1 cellular context compared by ENCODE assay signal in the genomic region with DNA sequence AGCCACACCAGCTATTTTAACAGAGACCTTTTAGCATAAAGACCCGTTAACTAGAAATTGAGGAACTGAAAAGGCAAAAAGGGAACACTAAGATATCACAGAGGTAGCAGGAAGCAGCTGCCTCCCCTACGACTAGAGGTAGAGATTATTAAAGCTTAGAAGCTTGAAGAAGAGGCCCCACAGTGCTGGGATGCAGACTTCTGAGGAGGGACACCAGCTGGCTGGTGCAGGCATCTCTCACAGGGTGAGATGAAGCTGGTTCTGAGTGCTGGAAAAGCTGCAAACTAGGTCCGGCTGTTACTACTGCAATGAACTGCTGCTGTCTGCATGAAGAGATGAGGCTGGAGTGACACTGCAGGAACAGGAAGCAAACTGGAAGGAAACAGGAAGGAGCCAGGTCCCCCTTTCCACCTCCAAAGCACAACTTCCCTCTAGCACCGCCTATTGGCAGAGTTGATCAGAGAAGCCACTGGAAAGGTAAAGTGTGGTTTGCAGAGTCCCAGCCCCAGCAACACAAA.
TF ChIP-seq lines count a peak whose summit lies in the region.

No MANE protein-coding gene starts in this region.

TF ChIP-seq in GM12878, 131 proteins besides CTCF, POLR2A, EP300 and RAD21 (continues in another document):
- TF ChIP-seq, protein P1, sequence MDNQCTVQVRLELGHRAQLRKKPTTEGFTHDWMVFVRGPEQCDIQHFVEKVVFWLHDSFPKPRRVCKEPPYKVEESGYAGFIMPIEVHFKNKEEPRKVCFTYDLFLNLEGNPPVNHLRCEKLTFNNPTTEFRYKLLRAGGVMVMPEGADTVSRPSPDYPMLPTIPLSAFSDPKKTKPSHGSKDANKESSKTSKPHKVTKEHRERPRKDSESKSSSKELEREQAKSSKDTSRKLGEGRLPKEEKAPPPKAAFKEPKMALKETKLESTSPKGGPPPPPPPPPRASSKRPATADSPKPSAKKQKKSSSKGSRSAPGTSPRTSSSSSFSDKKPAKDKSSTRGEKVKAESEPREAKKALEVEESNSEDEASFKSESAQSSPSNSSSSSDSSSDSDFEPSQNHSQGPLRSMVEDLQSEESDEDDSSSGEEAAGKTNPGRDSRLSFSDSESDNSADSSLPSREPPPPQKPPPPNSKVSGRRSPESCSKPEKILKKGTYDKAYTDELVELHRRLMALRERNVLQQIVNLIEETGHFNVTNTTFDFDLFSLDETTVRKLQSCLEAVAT (IDR thresholded peaks at IDR 0.05): no peak
- TF ChIP-seq PBX3 (IDR thresholded peaks at IDR 0.05; ENCODE audit: insufficient replicate concordance, low read depth, low read length) (no peak), IKZF2 (IDR thresholded peaks at IDR 0.05) (peak; percentile 46 to 51; a peak in 3 of 4 replicates), FOXM1 (IDR thresholded peaks at IDR 0.05; ENCODE audit: low read depth, low read length) (no peak), RAD51 (IDR thresholded peaks at IDR 0.05) (no peak), SIN3A (IDR thresholded peaks at IDR 0.05; ENCODE audit: low read depth, low read length) (no peak), HDAC6 (IDR thresholded peaks at IDR 0.05; ENCODE audit: unreplicated experiment) (no peak), TAF1 (IDR thresholded peaks at IDR 0.05; ENCODE audit: borderline replicate concordance, low read depth, low read length) (no peak), KLF5 (IDR thresholded peaks at IDR 0.05; ENCODE audit: partially characterized antibody) (no peak), NR2C1 (IDR thresholded peaks at IDR 0.05) (no peak), MEF2B (IDR thresholded peaks at IDR 0.05; ENCODE audit: partially characterized antibody, poor library complexity, severe bottlenecking) (peak; percentile 11), MEF2A (IDR thresholded peaks at IDR 0.05; ENCODE audit: insufficient read depth, low read depth, low read length) (no peak), GATAD2B (conservative IDR thresholded peaks at IDR 0.05; ENCODE audit: low read depth) (no peak), HDGF (IDR thresholded peaks at IDR 0.05) (no peak), BHLHE40 (IDR thresholded peaks at IDR 0.05; ENCODE audit: borderline replicate concordance in 1 of 2, low read depth in 2 of 2, low read length in 1 of 2) (no peak), ZBTB11 (CRISPR knock-in tag; IDR thresholded peaks at IDR 0.05) (no peak), KAT2A (conservative IDR thresholded peaks at IDR 0.05; ENCODE audit: control insufficient read depth, low read depth, low read length) (no peak), TBL1XR1 (IDR thresholded peaks at IDR 0.05; ENCODE audit: low read depth, low read length) (no peak), ESRRA (IDR thresholded peaks at IDR 0.05; ENCODE audit: low read length) (no peak), DPF2 (IDR thresholded peaks at IDR 0.05) (peak; percentile 90), NFYA (IDR thresholded peaks at IDR 0.05; ENCODE audit: borderline replicate concordance, low read depth, low read length) (no peak), REST (IDR thresholded peaks at IDR 0.05; ENCODE audit: low read depth, low read length) (no peak), HCFC1 (IDR thresholded peaks at IDR 0.05; ENCODE audit: low read length) (no peak), ELK1 (IDR thresholded peaks at IDR 0.05; ENCODE audit: low read depth, low read length) (no peak), SREBF1 (IDR thresholded peaks at IDR 0.05; ENCODE audit: low read length) (no peak), MYB (IDR thresholded peaks at IDR 0.05; ENCODE audit: borderline replicate concordance, low read depth, low read length) (no peak), FOXK2 (IDR thresholded peaks at IDR 0.05) (no peak), SP1 (IDR thresholded peaks at IDR 0.05; ENCODE audit: low read depth, low read length) (no peak), ZNF592 (IDR thresholded peaks at IDR 0.05) (no peak), ZNF24 (IDR thresholded peaks at IDR 0.05) (0 out of 2 replicates have a peak, but pooled peaks have one; percentile 27), SREBF2 (IDR thresholded peaks at IDR 0.05; ENCODE audit: low read length) (no peak), MTA3 (IDR thresholded peaks at IDR 0.05; ENCODE audit: borderline replicate concordance, low read length) (no peak), BACH1 (IDR thresholded peaks at IDR 0.05; ENCODE audit: borderline replicate concordance) (peak; percentile 41; the same call in 1 of the 2 replicates), USF1 (IDR thresholded peaks at IDR 0.05; ENCODE audit: borderline replicate concordance, extremely low read length, insufficient read depth, low read depth, low read length) (no peak), IRF4 (IDR thresholded peaks at IDR 0.05; ENCODE audit: low read depth, low read length) (peak; percentile 38; the same call in 1 of the 2 replicates), RUNX3 (IDR thresholded peaks at IDR 0.05; ENCODE audit: low read length) (peak; percentile 79)
- TF ChIP-seq, protein P2, sequence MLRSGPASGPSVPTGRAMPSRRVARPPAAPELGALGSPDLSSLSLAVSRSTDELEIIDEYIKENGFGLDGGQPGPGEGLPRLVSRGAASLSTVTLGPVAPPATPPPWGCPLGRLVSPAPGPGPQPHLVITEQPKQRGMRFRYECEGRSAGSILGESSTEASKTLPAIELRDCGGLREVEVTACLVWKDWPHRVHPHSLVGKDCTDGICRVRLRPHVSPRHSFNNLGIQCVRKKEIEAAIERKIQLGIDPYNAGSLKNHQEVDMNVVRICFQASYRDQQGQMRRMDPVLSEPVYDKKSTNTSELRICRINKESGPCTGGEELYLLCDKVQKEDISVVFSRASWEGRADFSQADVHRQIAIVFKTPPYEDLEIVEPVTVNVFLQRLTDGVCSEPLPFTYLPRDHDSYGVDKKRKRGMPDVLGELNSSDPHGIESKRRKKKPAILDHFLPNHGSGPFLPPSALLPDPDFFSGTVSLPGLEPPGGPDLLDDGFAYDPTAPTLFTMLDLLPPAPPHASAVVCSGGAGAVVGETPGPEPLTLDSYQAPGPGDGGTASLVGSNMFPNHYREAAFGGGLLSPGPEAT (IDR thresholded peaks at IDR 0.05; ENCODE audit: low read depth): no peak
- TF ChIP-seq, protein P3, sequence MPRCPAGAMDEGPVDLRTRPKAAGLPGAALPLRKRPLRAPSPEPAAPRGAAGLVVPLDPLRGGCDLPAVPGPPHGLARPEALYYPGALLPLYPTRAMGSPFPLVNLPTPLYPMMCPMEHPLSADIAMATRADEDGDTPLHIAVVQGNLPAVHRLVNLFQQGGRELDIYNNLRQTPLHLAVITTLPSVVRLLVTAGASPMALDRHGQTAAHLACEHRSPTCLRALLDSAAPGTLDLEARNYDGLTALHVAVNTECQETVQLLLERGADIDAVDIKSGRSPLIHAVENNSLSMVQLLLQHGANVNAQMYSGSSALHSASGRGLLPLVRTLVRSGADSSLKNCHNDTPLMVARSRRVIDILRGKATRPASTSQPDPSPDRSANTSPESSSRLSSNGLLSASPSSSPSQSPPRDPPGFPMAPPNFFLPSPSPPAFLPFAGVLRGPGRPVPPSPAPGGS (IDR thresholded peaks at IDR 0.05; ENCODE audit: borderline replicate concordance, insufficient read depth, low read depth, low read length, poor library complexity, severe bottlenecking): no peak
